ENCODE assay signal across 9 cellular contexts in genomic region chr1:23798662-23799142, GRCh38. TPM values are rescaled to one million over a fixed set of nuclear protein-coding genes. Genes with fewer than 3 reads are reported as not detected.
A peak's percentile ranks its signal among the peaks of the same experiment; 100 is the strongest.
DNase-seq lines count a peak whose midpoint lies in the region; ATAC-seq, FAIRE-seq and TF ChIP-seq lines count a peak whose summit lies in the region.
"Had no signal": no experiment of that assay in that cellular context is flagged by ENCODE, and none has a peak within 500 bp of the region (broad histone marks: within the 10 kb centered on the region; RNA-seq: fewer than 3 reads in every experiment).

No MANE protein-coding gene starts in this region.

- H3K4me2 ChIP-seq in GM12878 (ENCODE audit: control insufficient read depth, insufficient read depth), result peak overlapping the region; percentile 86; the same call in 1 of the 2 replicates

- no peak for TF ChIP-seq EP300 in GM12878 (IDR thresholded peaks at IDR 0.05; ENCODE audit: borderline replicate concordance in 1 of 2, control insufficient read depth in 1 of 2, low read depth in 2 of 2, low read length in 2 of 2)

- H3K27me3 ChIP-seq in ACC112 (ENCODE audit: insufficient read depth, low read length), result no peaks in the 10 kb centered on the region
- no peaks in the 10 kb centered on the region for H3K27me3 ChIP-seq in GM12878 (replicated peaks in 1 of 2; ENCODE audit: control insufficient read depth in 2 of 2, insufficient read depth in 2 of 2, low read length in 1 of 2)

- WGBS in GM12878 (ENCODE audit: insufficient coverage, insufficient replicate concordance, low lambda C conversion rate, missing lambda C conversion rate), result 96% methylated on average over 12 of the region's 12 CpGs

- H3K79me2 ChIP-seq in ACC112 (ENCODE audit: control insufficient read depth, insufficient read depth, low read length, unreplicated experiment), result peaks cover 9% of the 10 kb centered on the region
- H3K79me2 ChIP-seq in GM12878 (ENCODE audit: control insufficient read depth, insufficient read depth, low read length), result peaks cover 10% of the 10 kb centered on the region

- no TSS peak for BruUV-seq in GM12878 (replicated peaks; lab: Mats Ljungman, UMichigan)

- no peak for ATAC-seq in GM12878
- no peak for ATAC-seq in mucosa of descending colon
- no peak for ATAC-seq in GM21360 (IDR thresholded peaks at IDR 0.05; ENCODE audit: unreplicated experiment)
- no peak for ATAC-seq in GM18517 (IDR thresholded peaks at IDR 0.05; ENCODE audit: unreplicated experiment)

- POLR2A ChIA-PET in GM12878 (lab: Charles Lee), result interaction anchor here (0.5 to 1.8 kb wide), 4 partner anchors 12 to 111 kb away, joined by 4 to 10 read pairs (median 6); partner anchors contain the start of gene PITHD1

- no peak for TF ChIP-seq RAD21 in GM12878 (IDR thresholded peaks at IDR 0.05; ENCODE audit: insufficient read depth, low read depth, low read length)

- H2AFZ ChIP-seq in ACC112 (ENCODE audit: low read length, unreplicated experiment) (no peak overlapping the region), GM12878 (ENCODE audit: control insufficient read depth, low read depth, low read length) (no peak overlapping the region)

- 0 out of 2 replicates have a peak, but pooled peaks have one; percentile 15 for TF ChIP-seq POLR2A in GM12878 (IDR thresholded peaks at IDR 0.05; ENCODE audit: low read depth, low read length)

- CTCF ChIA-PET in GM12878 (lab: Yijun Ruan, JAX), result interaction anchor here (1.1 to 2.2 kb wide), 7 partner anchors 9 to 117 kb away, joined by 3 to 12 read pairs (median 3); no protein-coding TSS in a partner anchor

- TF ChIP-seq CTCF in GM12878 (IDR thresholded peaks at IDR 0.05 in 2 of 3, conservative IDR thresholded peaks at IDR 0.05 in 1 of 3; ENCODE audit: control insufficient read depth in 2 of 3, extremely low read depth in 1 of 3, insufficient read depth in 1 of 3, low read depth in 3 of 3, low read length in 3 of 3) (peak in 2 of 3 experiments; percentile 22 to 27; a peak in 1 of 6 replicates), mucosa of descending colon (IDR thresholded peaks at IDR 0.05) (no peak)

- SMC1A ChIA-PET in GM12878 (lab: Charles Lee; ENCODE audit: uncharacterized antibody, unreplicated experiment), result interaction anchor here (1.8 kb wide), 1 partner anchor 118 kb away, joined by 6 read pairs; no protein-coding TSS in a partner anchor

- H3K4me3 ChIP-seq in ACC112 (ENCODE audit: low read depth, low read length) (peak overlapping the region; percentile 95), GM12878 (peak overlapping the region; percentile 80; the same call in 1 of the 2 replicates), mucosa of descending colon (no peak overlapping the region)

- RAD21 ChIA-PET in GM12878 (lab: Charles Lee; ENCODE audit: unreplicated experiment), result interaction anchor here (0.5 to 1.8 kb wide), 4 partner anchors 27 to 126 kb away, joined by 3 to 8 read pairs (median 3); no protein-coding TSS in a partner anchor

- in situ Hi-C loops in GM12878 (cut with MboI), result loop anchor here (25.0 kb wide), 1 partner anchor 1439 kb away; the partner anchor contains the start of genes RSRP1 and SYF2

- peak; percentile 44 for DNase-seq in HT-29 (ENCODE audit: low spot score)
- DNase-seq in GM12878 (ENCODE audit: low read depth, low spot score), result no peak
- peak in 2 of 3 donors; percentile 54 to 66 for DNase-seq in mucosa of descending colon
- DNase-seq in DMS 273 treated with DMSO at 0.1 percent for 48 hours (lab: John Stamatoyannopoulos, UW), result no peak
- DNase-seq in DMS 273 (lab: John Stamatoyannopoulos, UW; ENCODE audit: unreplicated experiment), result no peak
- DNase-seq: stimulated activated naive CD4-positive, alpha-beta T cell treated with Interleukin-2 at 50 U/mL for 16 hours had no signal

- peak overlapping the region; percentile 74 for H3K27ac ChIP-seq in ACC112 (ENCODE audit: low read depth, low read length)
- H3K27ac ChIP-seq in GM12878 (ENCODE audit: control insufficient read depth, insufficient read depth), result no peak overlapping the region

- no peak overlapping the region; the same call in 1 of the 2 replicates for H3K9ac ChIP-seq in GM12878 (ENCODE audit: control insufficient read depth, insufficient read depth, low read length)

- H4K20me1 ChIP-seq in GM12878 (ENCODE audit: control insufficient read depth, insufficient read depth), result no peaks in the 10 kb centered on the region

- no peaks in the 10 kb centered on the region for H3K9me3 ChIP-seq in GM12878 (replicated peaks; ENCODE audit: control insufficient read depth, insufficient read depth, low read length)
- no peaks in the 10 kb centered on the region for H3K9me3 ChIP-seq in mucosa of descending colon

- H3K4me1 ChIP-seq in ACC112 (ENCODE audit: control insufficient read depth, insufficient read depth, low read length, unreplicated experiment), result peaks cover 11% of the 10 kb centered on the region
- H3K4me1 ChIP-seq in GM12878 (ENCODE audit: control insufficient read depth, insufficient read depth, low read length), result peaks cover 9% of the 10 kb centered on the region
- peaks cover 27% of the 10 kb centered on the region for H3K4me1 ChIP-seq in mucosa of descending colon (ENCODE audit: low read depth)

- no peak for FAIRE-seq in GM12878 (lab: Jason Lieb, UNC)

- peaks cover 7% of the 10 kb centered on the region; the same call in 1 of the 2 replicates for H3K36me3 ChIP-seq in ACC112 (ENCODE audit: insufficient read depth, low read length)
- H3K36me3 ChIP-seq in GM12878 (ENCODE audit: control insufficient read depth in 2 of 2, insufficient read depth in 2 of 2, low read length in 1 of 2), result peaks cover 6 to 14% of the 10 kb centered on the region in 2 experiments; a peak in 3 of 4 replicates
- H3K36me3 ChIP-seq in mucosa of descending colon (ENCODE audit: low read depth), result no peaks in the 10 kb centered on the region

- intact Hi-C loops in GM12878 (cut with micrococcal nuclease; ENCODE audit: unreplicated experiment), result no loop called here
- intact Hi-C loops in mucosa of descending colon (cut with DNase I, micrococcal nuclease), result no loop called here

RNA-seq across cellular contexts. Expression of gene GALE, which starts 1.9 kb away (rescaled TPM):
- 252 and 273 TPM in 2 replicates for total RNA-seq in HT-29 (2014; rRNA removed; shearing (Covaris generic))
- total RNA-seq in GM12878 (2013; cell fraction: nucleolus; rRNA removed), result 22.6 and 31.0 TPM in 2 replicates
- total RNA-seq in GM12878 (2014; rRNA removed) (46.8 and 51.6 TPM in 2 replicates), GM12878 (2014; rRNA removed; fragmentation: Illumina TruSeq; extraction: Trizol) (24.2 and 27.6 TPM in 2 replicates), GM12878 (2021) (41.7 and 47.5 TPM in 2 replicates), mucosa of descending colon (100 to 1,000 TPM in 2 of 3 donors, 10 to 100 TPM in 1; 55.7 to 156 (median 127) TPM)
- polyA plus RNA-seq in GM12878 (2011; ENCODE audit: low read depth), result 11.5 TPM
- polyA plus RNA-seq in GM12878 (2011; rRNA removed) (14.5 and 23.8 TPM in 2 replicates), GM12878 (2014; fragmentation: Illumina TruSeq; extraction: Trizol) (23.6 and 34.0 TPM in 2 replicates), GM12878 (2014; fragmentation: Nextera tagmentation; extraction: Ambion mirVana) (1 to 10 TPM; 4.2 to 10.0 TPM), GM12878 (2014; rRNA removed) (50.2 and 50.8 TPM in 2 replicates), GM12878 (2016; fragmentation: Nextera tagmentation; extraction: Ambion mirVana) (10 to 100 TPM; 72.2 to 93.7 TPM)
- 35.5 and 41.5 TPM in 2 replicates for polyA plus RNA-seq in GM12878 (2011; cell fraction: cytosol; rRNA removed)
- 46.5 and 47.9 TPM in 2 replicates for polyA plus RNA-seq in GM12878 (2011; cell fraction: nucleus; rRNA removed)
- polyA plus RNA-seq in GM12878 (2012), result 21.1 and 26.8 TPM in 2 replicates
- 10.7 and 20.4 TPM in 2 replicates for polyA minus RNA-seq in GM12878 (2011; rRNA and poly(A)+ RNA removed)
- polyA minus RNA-seq in GM12878 (2011; cell fraction: cytosol; rRNA and poly(A)+ RNA removed), result 10.0 and 10.7 TPM in 2 replicates
- 7.7 and 12.5 TPM in 2 replicates for polyA minus RNA-seq in GM12878 (2011; cell fraction: nucleus; rRNA and poly(A)+ RNA removed)

RNA-seq across cellular contexts. Expression of gene LYPLA2, which starts 7.8 kb away (rescaled TPM):
- 299 and 311 TPM in 2 replicates for total RNA-seq in HT-29 (2014; rRNA removed; shearing (Covaris generic))
- 15.9 and 20.7 TPM in 2 replicates for total RNA-seq in GM12878 (2013; cell fraction: nucleolus; rRNA removed)
- total RNA-seq in GM12878 (2014; rRNA removed) (94.0 and 107 TPM in 2 replicates), GM12878 (2014; rRNA removed; fragmentation: Illumina TruSeq; extraction: Trizol) (28.8 and 30.1 TPM in 2 replicates), GM12878 (2021) (77.0 and 79.6 TPM in 2 replicates), mucosa of descending colon (10 to 100 TPM; 49.9 to 89.0 (median 88.0) TPM)
- polyA plus RNA-seq in GM12878 (2011; ENCODE audit: low read depth), result 23.2 TPM
- polyA plus RNA-seq in GM12878 (2011; rRNA removed) (21.9 and 41.5 TPM in 2 replicates), GM12878 (2014; fragmentation: Illumina TruSeq; extraction: Trizol) (15.5 and 47.7 TPM in 2 replicates), GM12878 (2014; fragmentation: Nextera tagmentation; extraction: Ambion mirVana) (1 to 10 TPM; 2.7 to 5.9 TPM), GM12878 (2014; rRNA removed) (110 and 131 TPM in 2 replicates), GM12878 (2016; fragmentation: Nextera tagmentation; extraction: Ambion mirVana) (100 to 1,000 TPM; 116 to 129 TPM)
- polyA plus RNA-seq in GM12878 (2011; cell fraction: cytosol; rRNA removed), result 72.1 and 103 TPM in 2 replicates
- 115 and 123 TPM in 2 replicates for polyA plus RNA-seq in GM12878 (2011; cell fraction: nucleus; rRNA removed)
- 46.2 and 62.6 TPM in 2 replicates for polyA plus RNA-seq in GM12878 (2012)
- polyA minus RNA-seq in GM12878 (2011; rRNA and poly(A)+ RNA removed), result 25.5 and 47.7 TPM in 2 replicates
- polyA minus RNA-seq in GM12878 (2011; cell fraction: cytosol; rRNA and poly(A)+ RNA removed), result 26.0 and 26.1 TPM in 2 replicates
- 16.3 and 23.5 TPM in 2 replicates for polyA minus RNA-seq in GM12878 (2011; cell fraction: nucleus; rRNA and poly(A)+ RNA removed)

RNA-seq across cellular contexts. Expression of gene PITHD1, which starts 20.5 kb away (rescaled TPM):
- 103 TPM in 2 replicates for total RNA-seq in HT-29 (2014; rRNA removed; shearing (Covaris generic))
- 19.1 and 27.2 TPM in 2 replicates for total RNA-seq in GM12878 (2013; cell fraction: nucleolus; rRNA removed)
- 75.6 and 81.1 TPM in 2 replicates for total RNA-seq in GM12878 (2014; rRNA removed)
- total RNA-seq in GM12878 (2014; rRNA removed; fragmentation: Illumina TruSeq; extraction: Trizol), result 64.2 and 68.6 TPM in 2 replicates
- total RNA-seq in GM12878 (2021), result 61.7 and 65.5 TPM in 2 replicates
- 51.3 TPM for polyA plus RNA-seq in GM12878 (2011; ENCODE audit: low read depth)
- 80.5 and 82.2 TPM in 2 replicates for polyA plus RNA-seq in GM12878 (2011; rRNA removed)
- 52.2 and 60.4 TPM in 2 replicates for polyA plus RNA-seq in GM12878 (2011; cell fraction: cytosol; rRNA removed)
- 41.3 and 41.4 TPM in 2 replicates for polyA plus RNA-seq in GM12878 (2011; cell fraction: nucleus; rRNA removed)
- 43.9 and 44.2 TPM in 2 replicates for polyA plus RNA-seq in GM12878 (2012)
- 64.4 and 69.9 TPM in 2 replicates for polyA plus RNA-seq in GM12878 (2014; fragmentation: Illumina TruSeq; extraction: Trizol)
- polyA plus RNA-seq in GM12878 (2014; fragmentation: Nextera tagmentation; extraction: Ambion mirVana), result 10 to 100 TPM; 23.7 to 43.3 TPM
- 69.6 and 72.6 TPM in 2 replicates for polyA plus RNA-seq in GM12878 (2014; rRNA removed)
- 10 to 100 TPM; 64.8 to 73.2 TPM for polyA plus RNA-seq in GM12878 (2016; fragmentation: Nextera tagmentation; extraction: Ambion mirVana)
- 15.8 and 23.9 TPM in 2 replicates for polyA minus RNA-seq in GM12878 (2011; rRNA and poly(A)+ RNA removed)
- 7.1 and 9.4 TPM in 2 replicates for polyA minus RNA-seq in GM12878 (2011; cell fraction: cytosol; rRNA and poly(A)+ RNA removed)
- polyA minus RNA-seq in GM12878 (2011; cell fraction: nucleus; rRNA and poly(A)+ RNA removed), result 8.7 and 15.4 TPM in 2 replicates
- 10 to 100 TPM; 38.9 to 53.2 (median 39.6) TPM for total RNA-seq in mucosa of descending colon

RNA-seq across cellular contexts. Expression of gene HMGCL, which starts 26.5 kb away (rescaled TPM):
- total RNA-seq in HT-29 (2014; rRNA removed; shearing (Covaris generic)), result 37.4 and 38.2 TPM in 2 replicates
- total RNA-seq in GM12878 (2013; cell fraction: nucleolus; rRNA removed), result 49.0 and 49.4 TPM in 2 replicates
- 34.2 and 35.9 TPM in 2 replicates for total RNA-seq in GM12878 (2014; rRNA removed)
- total RNA-seq in GM12878 (2014; rRNA removed; fragmentation: Illumina TruSeq; extraction: Trizol), result 29.4 and 34.0 TPM in 2 replicates
- 29.4 and 33.1 TPM in 2 replicates for total RNA-seq in GM12878 (2021)
- polyA plus RNA-seq in GM12878 (2011; ENCODE audit: low read depth), result 32.9 TPM
- 30.6 and 35.5 TPM in 2 replicates for polyA plus RNA-seq in GM12878 (2011; rRNA removed)
- 35.9 and 40.0 TPM in 2 replicates for polyA plus RNA-seq in GM12878 (2011; cell fraction: cytosol; rRNA removed)
- polyA plus RNA-seq in GM12878 (2011; cell fraction: nucleus; rRNA removed), result 21.1 and 28.7 TPM in 2 replicates
- 32.2 and 51.7 TPM in 2 replicates for polyA plus RNA-seq in GM12878 (2012)
- 28.0 and 34.2 TPM in 2 replicates for polyA plus RNA-seq in GM12878 (2014; fragmentation: Illumina TruSeq; extraction: Trizol)
- polyA plus RNA-seq in GM12878 (2014; fragmentation: Nextera tagmentation; extraction: Ambion mirVana), result 100 to 1,000 TPM in 1 of 2 experiments, 10 to 100 TPM in 1; 75.9 to 127 TPM
- polyA plus RNA-seq in GM12878 (2014; rRNA removed), result 32.1 and 37.3 TPM in 2 replicates
- polyA plus RNA-seq in GM12878 (2016; fragmentation: Nextera tagmentation; extraction: Ambion mirVana), result 10 to 100 TPM; 40.1 to 40.5 TPM
- polyA minus RNA-seq in GM12878 (2011; rRNA and poly(A)+ RNA removed), result 25.5 and 28.4 TPM in 2 replicates
- polyA minus RNA-seq in GM12878 (2011; cell fraction: cytosol; rRNA and poly(A)+ RNA removed), result 6.3 and 8.2 TPM in 2 replicates
- 8.8 and 12.3 TPM in 2 replicates for polyA minus RNA-seq in GM12878 (2011; cell fraction: nucleus; rRNA and poly(A)+ RNA removed)
- total RNA-seq in mucosa of descending colon, result 10 to 100 TPM; 45.2 to 83.4 (median 62.6) TPM

RNA-seq across cellular contexts. Expression of gene ELOA, which starts 55.4 kb away (rescaled TPM):
- total RNA-seq in HT-29 (2014; rRNA removed; shearing (Covaris generic)), result 32.9 and 36.8 TPM in 2 replicates
- total RNA-seq in GM12878 (2013; cell fraction: nucleolus; rRNA removed), result 28.4 and 30.8 TPM in 2 replicates
- 31.3 and 31.8 TPM in 2 replicates for total RNA-seq in GM12878 (2014; rRNA removed)
- 44.2 and 47.9 TPM in 2 replicates for total RNA-seq in GM12878 (2014; rRNA removed; fragmentation: Illumina TruSeq; extraction: Trizol)
- 46.2 and 46.6 TPM in 2 replicates for total RNA-seq in GM12878 (2021)
- polyA plus RNA-seq in GM12878 (2011; ENCODE audit: low read depth), result 17.7 TPM
- 23.5 and 25.7 TPM in 2 replicates for polyA plus RNA-seq in GM12878 (2011; rRNA removed)
- 15.8 and 16.9 TPM in 2 replicates for polyA plus RNA-seq in GM12878 (2011; cell fraction: cytosol; rRNA removed)
- polyA plus RNA-seq in GM12878 (2011; cell fraction: nucleus; rRNA removed), result 24.1 and 27.3 TPM in 2 replicates
- 26.6 and 26.9 TPM in 2 replicates for polyA plus RNA-seq in GM12878 (2012)
- polyA plus RNA-seq in GM12878 (2014; fragmentation: Illumina TruSeq; extraction: Trizol), result 56.4 and 63.3 TPM in 2 replicates
- 10 to 100 TPM; 20.1 to 24.8 TPM for polyA plus RNA-seq in GM12878 (2014; fragmentation: Nextera tagmentation; extraction: Ambion mirVana)
- 30.8 and 33.4 TPM in 2 replicates for polyA plus RNA-seq in GM12878 (2014; rRNA removed)
- polyA plus RNA-seq in GM12878 (2016; fragmentation: Nextera tagmentation; extraction: Ambion mirVana), result 10 to 100 TPM; 57.7 to 63.6 TPM
- 16.8 and 18.0 TPM in 2 replicates for polyA minus RNA-seq in GM12878 (2011; rRNA and poly(A)+ RNA removed)
- polyA minus RNA-seq in GM12878 (2011; cell fraction: cytosol; rRNA and poly(A)+ RNA removed), result 13.8 and 16.6 TPM in 2 replicates
- polyA minus RNA-seq in GM12878 (2011; cell fraction: nucleus; rRNA and poly(A)+ RNA removed), result 8.3 and 14.5 TPM in 2 replicates
- total RNA-seq in mucosa of descending colon, result 10 to 100 TPM; 32.9 to 35.5 (median 35.1) TPM

Comparison
In these comparisons a context has a peak if more than half of its experiments do, and no peak if none do; other contexts are left out.
1. DNase-seq: peak in HT-29 (single experiment) and mucosa of descending colon (2 of 3); none in GM12878 (single experiment), DMS 273 treated with DMSO at 0.1 percent for 48 hours (single experiment) and DMS 273 (single experiment).